Comparison of ENCODE assay signal across 7 cellular contexts in the genomic region with DNA sequence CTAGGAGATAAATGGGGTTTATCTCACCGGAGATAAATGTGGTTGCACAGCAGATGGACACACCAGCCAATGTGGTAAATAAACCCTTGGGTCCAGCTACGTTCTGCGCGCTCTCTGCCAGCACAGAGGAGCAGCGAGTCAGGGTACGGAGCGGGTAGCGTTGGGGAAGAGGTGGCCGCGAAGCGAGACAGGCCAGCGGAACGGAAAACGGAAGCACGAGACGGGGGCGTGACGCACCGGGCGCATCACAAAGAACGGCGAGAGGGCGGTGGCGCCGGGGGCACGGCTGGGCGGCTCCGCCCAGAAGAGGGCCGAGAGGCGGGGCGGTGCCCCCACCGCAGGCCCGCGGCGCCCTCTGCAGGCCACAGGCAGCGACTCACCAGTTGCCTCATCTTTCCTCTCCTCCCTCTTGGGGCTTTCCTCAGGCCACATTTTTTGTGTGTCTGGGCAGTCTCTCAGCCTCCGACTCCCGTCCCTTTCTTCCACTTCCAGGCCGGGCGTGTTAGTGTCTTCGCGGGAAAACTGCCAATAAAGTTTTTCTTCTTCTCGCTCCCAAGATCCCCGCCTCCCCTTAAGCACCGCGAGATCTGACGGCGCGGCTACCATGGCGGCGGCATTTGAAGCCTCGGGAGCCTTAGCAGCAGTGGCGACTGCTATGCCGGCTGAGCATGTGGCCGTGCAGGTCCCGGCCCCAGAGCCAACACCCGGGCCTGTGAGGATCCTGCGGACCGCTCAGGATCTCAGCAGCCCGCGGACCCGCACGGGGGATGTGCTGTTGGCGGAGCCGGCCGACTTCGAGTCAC.
DNase-seq lines count a peak whose midpoint lies in the region; ATAC-seq, FAIRE-seq and TF ChIP-seq lines count a peak whose summit lies in the region.

A gene with protein sequence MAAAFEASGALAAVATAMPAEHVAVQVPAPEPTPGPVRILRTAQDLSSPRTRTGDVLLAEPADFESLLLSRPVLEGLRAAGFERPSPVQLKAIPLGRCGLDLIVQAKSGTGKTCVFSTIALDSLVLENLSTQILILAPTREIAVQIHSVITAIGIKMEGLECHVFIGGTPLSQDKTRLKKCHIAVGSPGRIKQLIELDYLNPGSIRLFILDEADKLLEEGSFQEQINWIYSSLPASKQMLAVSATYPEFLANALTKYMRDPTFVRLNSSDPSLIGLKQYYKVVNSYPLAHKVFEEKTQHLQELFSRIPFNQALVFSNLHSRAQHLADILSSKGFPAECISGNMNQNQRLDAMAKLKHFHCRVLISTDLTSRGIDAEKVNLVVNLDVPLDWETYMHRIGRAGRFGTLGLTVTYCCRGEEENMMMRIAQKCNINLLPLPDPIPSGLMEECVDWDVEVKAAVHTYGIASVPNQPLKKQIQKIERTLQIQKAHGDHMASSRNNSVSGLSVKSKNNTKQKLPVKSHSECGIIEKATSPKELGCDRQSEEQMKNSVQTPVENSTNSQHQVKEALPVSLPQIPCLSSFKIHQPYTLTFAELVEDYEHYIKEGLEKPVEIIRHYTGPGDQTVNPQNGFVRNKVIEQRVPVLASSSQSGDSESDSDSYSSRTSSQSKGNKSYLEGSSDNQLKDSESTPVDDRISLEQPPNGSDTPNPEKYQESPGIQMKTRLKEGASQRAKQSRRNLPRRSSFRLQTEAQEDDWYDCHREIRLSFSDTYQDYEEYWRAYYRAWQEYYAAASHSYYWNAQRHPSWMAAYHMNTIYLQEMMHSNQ (plus strand): TSS at position 581 of the 803 bp plus-strand sequence. CDS start 24 bp downstream, at position 605.

- FAIRE-seq in GM18507 (lab: Jason Lieb, UNC) = peak; percentile 95

- in situ Hi-C loops in astrocyte of the cerebellum (cut with HindIII; ENCODE audit: low sequenced_read_pairs) = loop anchor here (25.0 kb wide), 1 partner anchor 543 kb away; a partner anchor contains a TSS

- TF ChIP-seq CTCF in astrocyte of the cerebellum (IDR thresholded peaks at IDR 0.05; ENCODE audit: low read depth, low read length, missing control alignments) (peak; percentile 86), retinal pigment epithelial cell (conservative IDR thresholded peaks at IDR 0.05; ENCODE audit: low read depth, low read length) (peak; percentile 77)

- H3K4me3 ChIP-seq in astrocyte of the cerebellum (ENCODE audit: low read depth, low read length) (peak within 1 kb of the TSS; percentile 93), retinal pigment epithelial cell (ENCODE audit: low read length) (peak within 1 kb of the TSS; percentile 97)

- DNase-seq in GM18507 (ENCODE audit: extremely low spot score, insufficient read length, low read depth) (peak; percentile 93), NCI-H2029 (lab: John Stamatoyannopoulos, UW) (peak; percentile 91), T-helper 22 cell (ENCODE audit: low read depth) (peak; percentile 89), astrocyte of the cerebellum (ENCODE audit: low read depth) (peak; percentile 95), hepatic stellate cell (ENCODE audit: low spot score) (peak; percentile 92), retinal pigment epithelial cell (ENCODE audit: low read depth) (peak; percentile 90)

- ATAC-seq in HG02981 (IDR thresholded peaks at IDR 0.05; ENCODE audit: unreplicated experiment) = peak; percentile 85

Comparison
In these comparisons a context has a peak if more than half of its experiments do, and no peak if none do; other contexts are left out.
1. Peak in every context shown above with its lines: DNase-seq, ATAC-seq and H3K4me3 ChIP-seq.